Comparison of ENCODE assay signal across 10 cellular contexts in the genomic region with DNA sequence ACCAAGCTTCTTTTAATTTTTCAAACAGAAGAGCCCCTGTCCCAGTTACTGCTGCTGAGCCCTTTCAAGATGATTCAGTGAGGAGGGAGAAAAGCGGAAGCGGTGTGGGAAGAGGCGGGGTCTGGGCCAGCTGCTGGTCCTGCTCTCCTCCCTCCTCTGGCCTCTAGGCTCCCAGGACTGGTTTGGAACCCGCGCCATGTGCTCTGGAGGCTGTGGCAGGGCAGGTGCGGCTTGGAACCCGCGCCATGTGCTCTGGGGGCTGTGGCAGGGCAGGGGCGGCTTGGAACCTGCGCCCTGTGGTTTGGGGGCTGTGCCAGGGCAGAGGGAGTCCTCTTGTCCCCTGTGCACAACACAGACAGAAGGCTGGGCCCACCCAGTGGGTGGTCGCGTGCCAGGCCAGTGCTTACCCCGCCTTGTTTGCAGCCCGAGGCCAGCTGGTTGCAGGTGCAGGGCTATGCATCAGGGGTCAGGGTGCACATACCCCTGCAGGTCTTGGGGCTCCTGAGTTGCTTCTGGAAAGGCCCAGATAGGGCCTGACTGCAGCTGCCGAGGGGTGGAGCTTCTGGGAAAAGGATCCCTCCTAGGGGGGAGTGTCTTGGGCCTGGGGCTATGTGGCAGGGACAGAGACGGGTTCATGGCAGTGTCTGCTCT. TPM values are rescaled to one million over a fixed set of nuclear protein-coding genes. Genes with fewer than 3 reads are reported as not detected.
DNase-seq lines count a peak whose midpoint lies in the region; ATAC-seq, FAIRE-seq and TF ChIP-seq lines count a peak whose summit lies in the region.
"Had no signal": no experiment of that assay in that cellular context is flagged by ENCODE, and none has a peak within 500 bp of the region (broad histone marks: within the 10 kb centered on the region; RNA-seq: fewer than 3 reads in every experiment).

No MANE protein-coding gene starts in this region.

- H4K20me1 ChIP-seq in GM12878 (ENCODE audit: control insufficient read depth, insufficient read depth): no peaks in the 10 kb centered on the region
- no peaks in the 10 kb centered on the region for H4K20me1 ChIP-seq in SK-N-SH (ENCODE audit: insufficient read depth)

- no peaks in the 10 kb centered on the region for H3K27me3 ChIP-seq in GM12878 (replicated peaks in 1 of 2; ENCODE audit: control insufficient read depth in 2 of 2, insufficient read depth in 2 of 2, low read length in 1 of 2)
- no peaks in the 10 kb centered on the region for H3K27me3 ChIP-seq in thymus (ENCODE audit: control insufficient read depth, insufficient read depth)
- no peaks in the 10 kb centered on the region for H3K27me3 ChIP-seq in SK-N-SH (ENCODE audit: insufficient read depth)
- H3K27me3 ChIP-seq: heart left ventricle had no signal

- CTCF ChIA-PET in GM12878 (lab: Yijun Ruan, JAX): interaction anchor here (0.8 to 4.6 kb wide), 5 partner anchors 12 to 182 kb away, joined by 3 to 26 read pairs (median 3); no protein-coding TSS in a partner anchor
- CTCF ChIA-PET in SK-N-SH (lab: Yijun Ruan, JAX): interaction anchor here (1.1 to 2.8 kb wide), 2 partner anchors 152 to 160 kb away, joined by 4 to 17 read pairs; no protein-coding TSS in a partner anchor

- peak; percentile 52 for FAIRE-seq in GM12878 (lab: Jason Lieb, UNC)

- no peaks in the 10 kb centered on the region for H3K9me2 ChIP-seq in SK-N-SH

- no peak overlapping the region; the same call in 1 of the 2 replicates for H3K9ac ChIP-seq in GM12878 (ENCODE audit: control insufficient read depth, insufficient read depth, low read length)
- H3K9ac ChIP-seq in SK-N-SH: no peak overlapping the region

- no peaks in the 10 kb centered on the region for H3K36me3 ChIP-seq in GM12878 (ENCODE audit: control insufficient read depth in 2 of 2, insufficient read depth in 2 of 2, low read length in 1 of 2)
- no peaks in the 10 kb centered on the region for H3K36me3 ChIP-seq in thymus (ENCODE audit: control insufficient read depth, insufficient read depth)
- H3K36me3 ChIP-seq in SK-N-SH (replicated peaks in 1 of 2; ENCODE audit: control insufficient read depth in 1 of 2, insufficient read depth in 2 of 2, low read length in 1 of 2): no peaks in the 10 kb centered on the region
- H3K36me3 ChIP-seq: heart left ventricle had no signal

- H3K9me3 ChIP-seq in GM12878 (replicated peaks; ENCODE audit: control insufficient read depth, insufficient read depth, low read length): no peaks in the 10 kb centered on the region
- no peaks in the 10 kb centered on the region for H3K9me3 ChIP-seq in thymus (ENCODE audit: control insufficient read depth)
- no peaks in the 10 kb centered on the region for H3K9me3 ChIP-seq in SK-N-SH
- H3K9me3 ChIP-seq: heart left ventricle had no signal

- POLR2A ChIA-PET in GM12878 (lab: Charles Lee) (interaction anchor here (0.8 to 1.6 kb wide), 2 partner anchors 18 to 421 kb away, joined by 3 to 6 read pairs; no protein-coding TSS in a partner anchor), SK-N-SH (lab: Yijun Ruan, JAX) (no interaction called here)

- no peak for TF ChIP-seq POLR2A in GM12878 (IDR thresholded peaks at IDR 0.05; ENCODE audit: low read depth, low read length)

- BruUV-seq in GM12878 (replicated peaks; lab: Mats Ljungman, UMichigan): no TSS peak

- in situ Hi-C loops in GM12878 (cut with MboI): no loop called here

- RAD21 ChIA-PET in GM12878 (lab: Charles Lee; ENCODE audit: unreplicated experiment): interaction anchor here (1.1 to 1.6 kb wide), 2 partner anchors 51 to 152 kb away, joined by 4 to 6 read pairs; no protein-coding TSS in a partner anchor

- H3F3A ChIP-seq in SK-N-SH (replicated peaks; ENCODE audit: insufficient read depth): no peaks in the 10 kb centered on the region

- H3K4me1 ChIP-seq in GM12878 (ENCODE audit: control insufficient read depth, insufficient read depth, low read length) (peaks cover 20% of the 10 kb centered on the region), thymus (ENCODE audit: control insufficient read depth, insufficient read depth, low read length) (peaks cover 7% of the 10 kb centered on the region), SK-N-SH (ENCODE audit: control insufficient read depth in 1 of 2, insufficient read depth in 2 of 2, low read depth in 1 of 2, low read length in 1 of 2) (no peaks in the 10 kb centered on the region; a peak in 1 of 4 replicates)

- peak overlapping the region; percentile 18; the same call in 1 of the 2 replicates for H3K4me3 ChIP-seq in GM12878
- peak overlapping the region; percentile 17 for H3K4me3 ChIP-seq in thymus (ENCODE audit: low read length)
- no peak overlapping the region for H3K4me3 ChIP-seq in SK-N-SH (ENCODE audit: low read depth in 2 of 2, low read length in 1 of 2)

- intact Hi-C loops in GM12878 (cut with micrococcal nuclease; ENCODE audit: unreplicated experiment): loop anchor here (2.0 to 10.0 kb wide), 3 partner anchors 17 to 439 kb away; a partner anchor contains a TSS

- no peak for TF ChIP-seq RAD21 in GM12878 (IDR thresholded peaks at IDR 0.05; ENCODE audit: insufficient read depth, low read depth, low read length)
- no peak for TF ChIP-seq RAD21 in SK-N-SH (IDR thresholded peaks at IDR 0.05; ENCODE audit: low read length)

- WGBS in GM12878 (ENCODE audit: insufficient coverage, insufficient replicate concordance, low lambda C conversion rate, missing lambda C conversion rate): 0% methylated on average over 16 of the region's 16 CpGs
- WGBS in thymus: 3% methylated on average over 16 of the region's 16 CpGs
- 61% methylated on average over 4 of the region's 16 CpGs for WGBS in SK-N-SH (ENCODE audit: low lambda C conversion rate)

- H3K4me2 ChIP-seq in GM12878 (ENCODE audit: control insufficient read depth, insufficient read depth) (peak overlapping the region; percentile 84), SK-N-SH (no peak overlapping the region)

- peak; percentile 56 for ATAC-seq in GM12878
- ATAC-seq: heart left ventricle had no signal

- H2AFZ ChIP-seq in GM12878 (ENCODE audit: control insufficient read depth, low read depth, low read length) (peak overlapping the region; percentile 59), SK-N-SH (ENCODE audit: low read depth) (no peak overlapping the region)

- peak; percentile 17 for DNase-seq in activated gamma-delta T cell treated with Interleukin-2 at 50 U/mL for 16 hours
- no peak for DNase-seq in activated gamma-delta T cell (lab: John Stamatoyannopoulos, UW)
- DNase-seq in NOMO-1 treated with dmso at 0.1 percent for 144 hours (lab: John Stamatoyannopoulos, UW; ENCODE audit: unreplicated experiment): peak; percentile 80
- peak; percentile 60 for DNase-seq in GM12878 (ENCODE audit: low read depth, low spot score)
- no peak for DNase-seq in SK-N-SH
- no peak for DNase-seq in NCI-H2227 treated with DMSO at 0.1 percent for 48 hours (lab: John Stamatoyannopoulos, UW)
- no peak for DNase-seq in mesenteric fat pad (ENCODE audit: low spot score)
- DNase-seq: heart left ventricle had no signal

- H3K27ac ChIP-seq in GM12878 (ENCODE audit: control insufficient read depth, insufficient read depth) (peak overlapping the region; percentile 83), thymus (ENCODE audit: low read depth) (peak overlapping the region; percentile 78), SK-N-SH (ENCODE audit: low read depth in 2 of 2, low read length in 1 of 2) (no peak overlapping the region)
- H3K27ac ChIP-seq: heart left ventricle had no signal

- TF ChIP-seq CTCF in GM12878 (IDR thresholded peaks at IDR 0.05 in 2 of 3, conservative IDR thresholded peaks at IDR 0.05 in 1 of 3; ENCODE audit: control insufficient read depth in 2 of 3, extremely low read depth in 1 of 3, insufficient read depth in 1 of 3, low read depth in 3 of 3, low read length in 3 of 3): no peak
- no peak for TF ChIP-seq CTCF in SK-N-SH (IDR thresholded peaks at IDR 0.05)

- TF ChIP-seq EP300 in GM12878 (IDR thresholded peaks at IDR 0.05; ENCODE audit: borderline replicate concordance in 1 of 2, control insufficient read depth in 1 of 2, low read depth in 2 of 2, low read length in 2 of 2) (no peak), SK-N-SH (IDR thresholded peaks at IDR 0.05; ENCODE audit: borderline replicate concordance in 1 of 2, low read depth in 1 of 2, low read length in 1 of 2) (no peak)

- H3K79me2 ChIP-seq in GM12878 (ENCODE audit: control insufficient read depth, insufficient read depth, low read length): no peaks in the 10 kb centered on the region
- H3K79me2 ChIP-seq in SK-N-SH (ENCODE audit: insufficient read depth): no peaks in the 10 kb centered on the region

- SMC1A ChIA-PET in GM12878 (lab: Charles Lee; ENCODE audit: uncharacterized antibody, unreplicated experiment): interaction anchor here (2.1 kb wide), 1 partner anchor 151 kb away, joined by 7 read pairs; no protein-coding TSS in a partner anchor

TF ChIP-seq in GM12878, 131 proteins besides CTCF, POLR2A, EP300 and RAD21 (continues in another document):
- no peak for TF ChIP-seq NRF1 (conservative IDR thresholded peaks at IDR 0.05; ENCODE audit: low read depth, low read length)
- 0 out of 2 replicates have a peak, but pooled peaks have one; percentile 3 for TF ChIP-seq SIN3A (IDR thresholded peaks at IDR 0.05; ENCODE audit: low read depth, low read length)

TF ChIP-seq in SK-N-SH, 30 proteins besides CTCF, POLR2A, EP300 and RAD21 (continues in another document):
- TF ChIP-seq RXRA (IDR thresholded peaks at IDR 0.05; ENCODE audit: borderline replicate concordance, low read depth): no peak

RNA-seq across cellular contexts. Expression of a gene that starts 12.2 kb away (rescaled TPM):
- total RNA-seq in GM12878 (2013; cell fraction: nucleolus; rRNA removed): 0.61 TPM in 1 of 2 replicates, not detected in the other
- not detected in 2 replicates for total RNA-seq in GM12878 (2014; rRNA removed)
- not detected in 2 replicates for total RNA-seq in GM12878 (2014; rRNA removed; fragmentation: Illumina TruSeq; extraction: Trizol)
- total RNA-seq in GM12878 (2021): not detected in 2 replicates
- polyA plus RNA-seq in GM12878 (2011; ENCODE audit: low read depth): not detected
- 0.14 and 0.18 TPM in 2 replicates for polyA plus RNA-seq in GM12878 (2011; rRNA removed)
- polyA plus RNA-seq in GM12878 (2011; cell fraction: cytosol; rRNA removed): 0.12 TPM in 1 of 2 replicates, not detected in the other
- not detected in 2 replicates for polyA plus RNA-seq in GM12878 (2011; cell fraction: nucleus; rRNA removed)
- polyA plus RNA-seq in GM12878 (2012): 0.18 and 0.37 TPM in 2 replicates
- not detected in 2 replicates for polyA plus RNA-seq in GM12878 (2014; fragmentation: Illumina TruSeq; extraction: Trizol)
- under 1 TPM; 0.15 to 0.31 TPM for polyA plus RNA-seq in GM12878 (2014; fragmentation: Nextera tagmentation; extraction: Ambion mirVana)
- polyA plus RNA-seq in GM12878 (2014; rRNA removed): 0.09 and 0.29 TPM in 2 replicates
- polyA plus RNA-seq in GM12878 (2016; fragmentation: Nextera tagmentation; extraction: Ambion mirVana): not detected
- polyA minus RNA-seq in GM12878 (2011; rRNA and poly(A)+ RNA removed): not detected in 2 replicates
- polyA minus RNA-seq in GM12878 (2011; cell fraction: cytosol; rRNA and poly(A)+ RNA removed): not detected in 2 replicates
- not detected in 2 replicates for polyA minus RNA-seq in GM12878 (2011; cell fraction: nucleus; rRNA and poly(A)+ RNA removed)
- 0.09 TPM for polyA plus RNA-seq in thymus
- polyA plus RNA-seq in SK-N-SH (2012; rRNA removed): not detected in 2 replicates
- polyA plus RNA-seq in SK-N-SH (2012; cell fraction: cytosol; rRNA removed): not detected in 2 replicates
- 0.19 TPM in 1 of 2 replicates, not detected in the other for polyA plus RNA-seq in SK-N-SH (2012; cell fraction: nucleus; rRNA removed)
- total RNA-seq in mesenteric fat pad: 1.00 TPM
- polyA plus RNA-seq: BJ, heart left ventricle had no signal

Comparison
In these comparisons a context has a peak if more than half of its experiments do, and no peak if none do; other contexts are left out.
1. DNase-seq: peak in activated gamma-delta T cell treated with Interleukin-2 at 50 U/mL for 16 hours (single experiment), NOMO-1 treated with dmso at 0.1 percent for 144 hours (single experiment) and GM12878 (single experiment); none in activated gamma-delta T cell (single experiment), SK-N-SH (single experiment), NCI-H2227 treated with DMSO at 0.1 percent for 48 hours (single experiment) and mesenteric fat pad (single experiment).
2. H3K27ac ChIP-seq: peak in GM12878 (single experiment) and thymus (single experiment); none in SK-N-SH (0 of 2).
3. H3K4me3 ChIP-seq: peak in GM12878 (single experiment) and thymus (single experiment); none in SK-N-SH (0 of 2).